Comparison of ENCODE assay signal across 17 cellular contexts in the genomic region with DNA sequence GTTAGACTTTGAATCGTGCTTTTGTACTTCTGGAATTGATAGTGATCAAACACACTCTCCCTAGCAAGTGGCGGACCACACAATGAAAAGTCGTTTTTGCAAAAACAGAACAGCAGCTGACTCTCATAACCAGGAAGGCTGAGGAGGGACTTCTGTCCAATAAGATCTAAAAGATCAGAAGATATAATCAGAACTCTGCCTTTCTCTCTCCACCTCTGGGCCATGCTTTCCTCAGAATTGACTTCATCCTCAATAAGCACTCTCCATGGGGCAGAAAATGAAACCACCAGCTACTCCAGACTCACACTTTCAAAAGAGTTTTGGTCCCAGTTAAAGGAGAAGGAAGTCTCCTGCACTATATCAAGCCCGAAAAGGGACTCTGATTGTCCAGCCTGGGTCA. TPM values are rescaled to one million over a fixed set of nuclear protein-coding genes. Genes with fewer than 3 reads are reported as not detected.
DNase-seq lines count a peak whose midpoint lies in the region; ATAC-seq and TF ChIP-seq lines count a peak whose summit lies in the region.
"Had no signal": no experiment of that assay in that cellular context is flagged by ENCODE, and none has a peak within 500 bp of the region (broad histone marks: within the 10 kb centered on the region; RNA-seq: fewer than 3 reads in every experiment).

No MANE protein-coding gene starts in this region.

- no peak for ATAC-seq in stimulated activated naive B cell treated with anti-CD40 and anti-IgM and Interleukin-4, amounts not matched to agents 10 μg/mL and 1 μg/mL and 100 μg/mL, for 72 hours (replicated peaks)
- ATAC-seq in HG03175 (IDR thresholded peaks at IDR 0.05; ENCODE audit: unreplicated experiment) = no peak

- peaks cover under 1 to 14% (median 3%) of the 10 kb centered on the region in 7 donors for H3K9me3 Mint-ChIP-seq in CD14-positive monocyte
- peaks cover 4 to 11% of the 10 kb centered on the region in 2 donors for H3K9me3 Mint-ChIP-seq in stimulated activated naive B cell treated with anti-CD40 and anti-IgM and Interleukin-4, amounts not matched to agents 10 μg/mL and 1 μg/mL and 100 μg/mL, for 72 hours

- H3K4me1 ChIP-seq in mucosa of stomach (ENCODE audit: control insufficient read depth, insufficient read depth, low read length) = peaks cover 6% of the 10 kb centered on the region

- TF ChIP-seq CTCF in CD14-positive monocyte (IDR thresholded peaks at IDR 0.05) (no peak), GM10266 (IDR thresholded peaks at IDR 0.05; ENCODE audit: control insufficient read depth, insufficient read depth, low read depth, missing control alignments) (no peak)

- no peaks in the 10 kb centered on the region for H3K36me3 Mint-ChIP-seq in CD14-positive monocyte
- peaks cover 10 to 11% of the 10 kb centered on the region in 2 donors for H3K36me3 Mint-ChIP-seq in stimulated activated naive B cell treated with anti-CD40 and anti-IgM and Interleukin-4, amounts not matched to agents 10 μg/mL and 1 μg/mL and 100 μg/mL, for 72 hours

- no peaks in the 10 kb centered on the region for H3K27me3 ChIP-seq in mucosa of stomach (ENCODE audit: control insufficient read depth, insufficient read depth, low read length)

- peak overlapping the region; percentile 33 for H3K9ac ChIP-seq in mucosa of stomach (ENCODE audit: low read length)

- H3K27me3 Mint-ChIP-seq in CD14-positive monocyte (ENCODE audit: low read depth in 3 of 3) = no peaks in the 10 kb centered on the region
- H3K27me3 Mint-ChIP-seq in stimulated activated naive B cell treated with anti-CD40 and anti-IgM and Interleukin-4, amounts not matched to agents 10 μg/mL and 1 μg/mL and 100 μg/mL, for 72 hours = no peaks in the 10 kb centered on the region
- H3K27me3 Mint-ChIP-seq: activated B cell treated with CpG ODN at 0.5 μM for 24 hours had no signal

- no peaks in the 10 kb centered on the region for H3K36me3 ChIP-seq in mucosa of stomach (ENCODE audit: control insufficient read depth, insufficient read depth, low read length)

- no peak overlapping the region for H3K4me3 ChIP-seq in mucosa of stomach (ENCODE audit: low read length)
- H3K4me3 ChIP-seq: coronary artery had no signal

- peaks cover 8% of the 10 kb centered on the region for H3K4me1 Mint-ChIP-seq in CD14-positive monocyte
- peaks cover 0 to 4% of the 10 kb centered on the region in 2 donors for H3K4me1 Mint-ChIP-seq in stimulated activated naive B cell treated with anti-CD40 and anti-IgM and Interleukin-4, amounts not matched to agents 10 μg/mL and 1 μg/mL and 100 μg/mL, for 72 hours
- H3K4me1 Mint-ChIP-seq: mesothelial cell of epicardium had no signal

- DNase-seq in CD14-positive monocyte (ENCODE audit: low spot score) (no peak), OCI-M1 (lab: John Stamatoyannopoulos, UW) (peak; percentile 86), dermis blood vessel endothelial cell (peak; percentile 40), GM10266 (ENCODE audit: extremely low spot score) (no peak), HK-2 (ENCODE audit: unreplicated experiment) (no peak)
- DNase-seq in stimulated activated naive B cell treated with anti-CD40 and anti-IgM and Interleukin-4, amounts not matched to agents 10 μg/mL and 1 μg/mL and 100 μg/mL, for 72 hours = no peak
- DNase-seq: activated B cell treated with CpG ODN at 0.5 μM for 24 hours, activated gamma-delta T cell, aorta, glutamatergic neuron, NCI-H187 treated with DMSO at 0.1 percent for 48 hours, NCI-H510A treated with DMSO at 0.1 percent for 48 hours, occipital lobe had no signal

- H3K4me3 Mint-ChIP-seq in CD14-positive monocyte = peak overlapping the region; percentile 34 to 88
- no peak overlapping the region for H3K4me3 Mint-ChIP-seq in stimulated activated naive B cell treated with anti-CD40 and anti-IgM and Interleukin-4, amounts not matched to agents 10 μg/mL and 1 μg/mL and 100 μg/mL, for 72 hours
- H3K4me3 Mint-ChIP-seq: activated B cell treated with CpG ODN at 0.5 μM for 24 hours, mesothelial cell of epicardium had no signal

- H3K27ac Mint-ChIP-seq in CD14-positive monocyte = peak overlapping the region in 2 of 7 donors; percentile 26 to 46
- H3K27ac Mint-ChIP-seq in stimulated activated naive B cell treated with anti-CD40 and anti-IgM and Interleukin-4, amounts not matched to agents 10 μg/mL and 1 μg/mL and 100 μg/mL, for 72 hours = no peak overlapping the region
- H3K27ac Mint-ChIP-seq: activated B cell treated with CpG ODN at 0.5 μM for 24 hours, mesothelial cell of epicardium had no signal

- intact Hi-C loops in CD14-positive monocyte (cut with micrococcal nuclease) = no loop called here

- H3K9me3 ChIP-seq in mucosa of stomach (ENCODE audit: control insufficient read depth, low read length) = no peaks in the 10 kb centered on the region

RNA-seq across cellular contexts. Expression of a gene that starts 55.3 kb away (rescaled TPM):
- under 1 TPM; 0.39 to 0.56 TPM for polyA plus RNA-seq in CD14-positive monocyte
- 1.0 and 1.5 TPM in 2 replicates for total RNA-seq in dermis blood vessel endothelial cell

Comparison
In these comparisons a context has a peak if more than half of its experiments do, and no peak if none do; other contexts are left out.
1. DNase-seq: peak in OCI-M1 (single experiment) and dermis blood vessel endothelial cell (single experiment); none in CD14-positive monocyte (single experiment), stimulated activated naive B cell treated with anti-CD40 and anti-IgM and Interleukin-4, amounts not matched to agents 10 μg/mL and 1 μg/mL and 100 μg/mL, for 72 hours (single experiment), GM10266 (single experiment) and HK-2 (single experiment).
2. H3K4me3 Mint-ChIP-seq: peak in CD14-positive monocyte (2 of 2); none in stimulated activated naive B cell treated with anti-CD40 and anti-IgM and Interleukin-4, amounts not matched to agents 10 μg/mL and 1 μg/mL and 100 μg/mL, for 72 hours (0 of 2).